ENCODE assay signal across 9 cellular contexts in genomic region chr19:46347572-46347883, GRCh38. TPM values are rescaled to one million over a fixed set of nuclear protein-coding genes. Genes with fewer than 3 reads are reported as not detected.
DNase-seq lines count a peak whose midpoint lies in the region; ATAC-seq, FAIRE-seq and TF ChIP-seq lines count a peak whose summit lies in the region.
"Had no signal": no experiment of that assay in that cellular context is flagged by ENCODE, and none has a peak within 500 bp of the region (broad histone marks: within the 10 kb centered on the region; RNA-seq: fewer than 3 reads in every experiment).

No MANE protein-coding gene starts in this region.

- 3 to 5% (median 4%) methylated on average over 3 of the region's 3 CpGs for WGBS in psoas muscle, 3 donors

- H3K36me3 ChIP-seq in GM06990 (ENCODE audit: control insufficient read depth, insufficient read depth, low read length) (peaks cover 3% of the 10 kb centered on the region), SJSA1 (peaks cover 23% of the 10 kb centered on the region), fibroblast of lung (ENCODE audit: control insufficient read depth, insufficient read depth, low read length) (peaks cover 2% of the 10 kb centered on the region), psoas muscle (ENCODE audit: insufficient read depth in 1 of 2, low read depth in 1 of 2) (no peaks in the 10 kb centered on the region)

- TF ChIP-seq CTCF in GM06990 (IDR thresholded peaks at IDR 0.05; ENCODE audit: insufficient read depth, low read length, poor library complexity, severe bottlenecking), result no peak
- no peak for TF ChIP-seq CTCF in fibroblast of lung (conservative IDR thresholded peaks at IDR 0.05 in 1 of 2, IDR thresholded peaks at IDR 0.05 in 1 of 2; ENCODE audit: low read depth in 1 of 2, low read length in 2 of 2)
- TF ChIP-seq CTCF in psoas muscle (IDR thresholded peaks at IDR 0.05), result no peak

- DNase-seq in GM06990 (ENCODE audit: extremely low read depth, insufficient read length), result no peak
- no peak for DNase-seq in SJSA1 (ENCODE audit: low read depth in 1 of 2, low spot score in 2 of 2)
- DNase-seq in fibroblast of lung (ENCODE audit: low read depth in 2 of 2), result no peak
- DNase-seq in psoas muscle, result no peak
- DNase-seq in HTR-8/SVneo (ENCODE audit: insufficient read length, low spot score), result no peak
- DNase-seq in DMS 273 (lab: John Stamatoyannopoulos, UW; ENCODE audit: unreplicated experiment), result no peak

- intact Hi-C loops in psoas muscle (cut with DNase I), result no loop called here

- no peak for ATAC-seq in psoas muscle
- ATAC-seq in GM21381 (IDR thresholded peaks at IDR 0.05; ENCODE audit: unreplicated experiment), result no peak
- ATAC-seq in HG02642 (IDR thresholded peaks at IDR 0.05; ENCODE audit: poor library complexity, unreplicated experiment), result no peak

- H2AFZ ChIP-seq in fibroblast of lung (ENCODE audit: low read length), result no peak overlapping the region

- peaks cover 42% of the 10 kb centered on the region for H3K4me1 ChIP-seq in SJSA1 (replicated peaks)
- H3K4me1 ChIP-seq in fibroblast of lung (ENCODE audit: control insufficient read depth, extremely low read depth, insufficient read depth, low read length), result peaks cover 25% of the 10 kb centered on the region
- peaks cover 43% of the 10 kb centered on the region for H3K4me1 ChIP-seq in psoas muscle

- FAIRE-seq in HTR-8/SVneo (lab: Jason Lieb, UNC), result no peak
- FAIRE-seq: islet of Langerhans had no signal

- H3K4me3 ChIP-seq in GM06990 (replicated peaks; ENCODE audit: low read depth, low read length), result peak overlapping the region; percentile 96
- peak overlapping the region; percentile 99 for H3K4me3 ChIP-seq in SJSA1
- peak overlapping the region; percentile 84 to 100 (median 100) for H3K4me3 ChIP-seq in fibroblast of lung (replicated peaks in 1 of 4; ENCODE audit: control extremely low read depth in 1 of 4, insufficient read depth in 1 of 4, low read depth in 3 of 4, low read length in 4 of 4)
- peak overlapping the region; percentile 100 for H3K4me3 ChIP-seq in psoas muscle

- H3K27me3 ChIP-seq in GM06990 (replicated peaks; ENCODE audit: control insufficient read depth, insufficient read depth, low read length), result no peaks in the 10 kb centered on the region
- no peaks in the 10 kb centered on the region for H3K27me3 ChIP-seq in SJSA1 (replicated peaks)
- no peaks in the 10 kb centered on the region for H3K27me3 ChIP-seq in fibroblast of lung (ENCODE audit: control insufficient read depth, insufficient read depth, low read length)
- H3K27me3 ChIP-seq in psoas muscle (ENCODE audit: insufficient read depth in 3 of 3, low read length in 2 of 3), result no peaks in the 10 kb centered on the region

- H3K4me2 ChIP-seq in fibroblast of lung (ENCODE audit: extremely low read depth, insufficient read depth, low read length), result peak overlapping the region; percentile 92

- H4K20me1 ChIP-seq in fibroblast of lung (ENCODE audit: control insufficient read depth, extremely low read depth, insufficient read depth, low read length), result no peaks in the 10 kb centered on the region

- peaks cover 43% of the 10 kb centered on the region for H3K79me2 ChIP-seq in fibroblast of lung (ENCODE audit: control insufficient read depth, insufficient read depth, low read length)

- peak overlapping the region; percentile 97 for H3K9ac ChIP-seq in fibroblast of lung (ENCODE audit: insufficient read depth, low read length)

- no peak overlapping the region for H3K27ac ChIP-seq in SJSA1
- peak overlapping the region; percentile 96 for H3K27ac ChIP-seq in fibroblast of lung (ENCODE audit: insufficient read depth, low read length)
- no peak overlapping the region for H3K27ac ChIP-seq in psoas muscle

- H3K9me3 ChIP-seq in SJSA1 (replicated peaks) (no peaks in the 10 kb centered on the region), fibroblast of lung (ENCODE audit: control insufficient read depth, insufficient read depth, low read depth, low read length) (no peaks in the 10 kb centered on the region), psoas muscle (no peaks in the 10 kb centered on the region)

RNA-seq across cellular contexts. Expression of gene PPP5C, which starts 0.6 kb away (rescaled TPM):
- total RNA-seq in SJSA1 (2014; rRNA removed; shearing (Covaris generic)), result 77.3 and 79.9 TPM in 2 replicates
- total RNA-seq in fibroblast of lung, result 35.2 and 46.9 TPM in 2 replicates
- polyA plus RNA-seq in fibroblast of lung, result 94.1 and 123 TPM in 2 replicates
- polyA plus RNA-seq in fibroblast of lung (2012), result 60.5 and 77.7 TPM in 2 replicates
- 152 and 183 TPM in 2 replicates for polyA minus RNA-seq in fibroblast of lung (ENCODE audit: low replicate concordance)
- total RNA-seq in psoas muscle, result 10 to 100 TPM; 47.7 to 69.4 (median 53.6) TPM
- polyA plus RNA-seq in psoas muscle, result 10 to 100 TPM; 39.7 to 73.6 (median 51.7) TPM

RNA-seq across cellular contexts. Expression of gene HIF3A, which starts 50.7 kb away (rescaled TPM):
- not detected in 2 replicates for total RNA-seq in SJSA1 (2014; rRNA removed; shearing (Covaris generic))
- 0.77 and 1.5 TPM in 2 replicates for total RNA-seq in fibroblast of lung
- 0.12 and 0.99 TPM in 2 replicates for polyA plus RNA-seq in fibroblast of lung
- 0.23 and 1.4 TPM in 2 replicates for polyA plus RNA-seq in fibroblast of lung (2012)
- polyA minus RNA-seq in fibroblast of lung (ENCODE audit: low replicate concordance), result 0.79 and 5.3 TPM in 2 replicates
- 10 to 100 TPM in 3 of 4 donors, 1 to 10 TPM in 1; 1.6 to 20.4 (median 11.7) TPM for total RNA-seq in psoas muscle
- 10 to 100 TPM in 1 of 3 donors, 1 to 10 TPM in 2; 5.3 to 12.1 (median 9.0) TPM for polyA plus RNA-seq in psoas muscle
